ENCODE assay signal across 17 cellular contexts in the genomic region with DNA sequence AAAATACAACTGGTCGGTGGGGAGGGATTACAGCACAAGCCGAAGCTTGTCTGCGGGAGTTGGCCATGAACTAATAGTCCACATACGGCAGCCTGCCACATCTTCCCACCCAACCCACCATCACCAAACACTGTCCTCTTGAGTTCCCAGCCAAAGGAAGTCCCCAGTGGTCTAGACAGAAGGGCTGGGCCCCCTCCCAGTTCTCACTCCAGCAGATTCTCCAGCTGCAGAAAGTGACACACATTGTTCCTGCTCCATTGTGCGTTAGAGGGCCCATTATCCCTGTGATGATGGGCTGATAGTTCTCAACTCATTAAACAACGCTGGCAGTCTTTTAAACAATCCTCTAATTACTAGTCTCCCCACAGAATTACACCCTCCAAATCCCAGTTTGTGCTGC.
A peak's percentile ranks its signal among the peaks of the same experiment; 100 is the strongest.
DNase-seq lines count a peak whose midpoint lies in the region; TF ChIP-seq lines count a peak whose summit lies in the region.
"Had no signal": no experiment of that assay in that cellular context is flagged by ENCODE, and none has a peak within 500 bp of the region (broad histone marks: within the 10 kb centered on the region; RNA-seq: fewer than 3 reads in every experiment).

No MANE protein-coding gene starts in this region.

- peak overlapping the region; percentile 90; the same call in 1 of the 2 replicates for H3K27ac ChIP-seq in KMS-11
- H3K27ac ChIP-seq: GM23248, PC-9, SJCRH30 had no signal

- no peaks in the 10 kb centered on the region for H3K79me2 ChIP-seq in KMS-11 (ENCODE audit: insufficient read depth, low read depth)

- no peak overlapping the region; the same call in 1 of the 2 replicates for H3K9ac ChIP-seq in KMS-11
- H3K9ac ChIP-seq: GM23248 had no signal

- H3K4me3 ChIP-seq in KMS-11 (IDR thresholded peaks at IDR 0.05; ENCODE audit: insufficient read depth, low read depth, low read length) = no peak overlapping the region
- H3K4me3 ChIP-seq: GM12878, GM23248, PC-9, SJCRH30 had no signal

- TF ChIP-seq CTCF in KMS-11 (conservative IDR thresholded peaks at IDR 0.05; ENCODE audit: low read depth, low read length) = no peak
- no peak for TF ChIP-seq CTCF in progenitor cell of endocrine pancreas (IDR thresholded peaks at IDR 0.05; ENCODE audit: unreplicated experiment)
- no peak for TF ChIP-seq CTCF in GM10248 (IDR thresholded peaks at IDR 0.05; ENCODE audit: control extremely low read depth, extremely low read depth, low read depth, missing control alignments)

- H3K27ac Mint-ChIP-seq in progenitor cell of endocrine pancreas = peak overlapping the region; percentile 96

- peaks cover 42% of the 10 kb centered on the region for H3K4me1 ChIP-seq in KMS-11 (ENCODE audit: low read depth, poor library complexity, severe bottlenecking)
- H3K4me1 ChIP-seq: SJCRH30 had no signal

- H3K27me3 ChIP-seq in KMS-11 (ENCODE audit: insufficient read depth, low read depth) = no peaks in the 10 kb centered on the region
- H3K27me3 ChIP-seq: SJCRH30 had no signal

- CTCF ChIA-PET in GM10248 (lab: Yijun Ruan, JAX) = interaction anchor here (1.4 kb wide), 1 partner anchor 28 kb away, joined by 3 read pairs; no protein-coding TSS in a partner anchor

- no peaks in the 10 kb centered on the region for H3K36me3 ChIP-seq in KMS-11 (ENCODE audit: insufficient read depth)
- H3K36me3 ChIP-seq: SJCRH30 had no signal

- H2AFZ ChIP-seq in KMS-11 (ENCODE audit: low read depth) = peak overlapping the region; percentile 64; the same call in 1 of the 2 replicates
- H2AFZ ChIP-seq: GM23248, PC-9 had no signal

- no peaks in the 10 kb centered on the region for H4K20me1 ChIP-seq in KMS-11 (ENCODE audit: insufficient read depth)

- H3K27me3 Mint-ChIP-seq in progenitor cell of endocrine pancreas = no peaks in the 10 kb centered on the region

- POLR2A ChIA-PET in GM10248 (lab: Yijun Ruan, JAX) = no interaction called here

- peaks cover 63% of the 10 kb centered on the region for H3K4me1 Mint-ChIP-seq in progenitor cell of endocrine pancreas (ENCODE audit: low read depth)

- no peaks in the 10 kb centered on the region for H3K9me3 Mint-ChIP-seq in progenitor cell of endocrine pancreas (ENCODE audit: low read depth)

- peak; percentile 65 for DNase-seq in NCI-H69 (lab: John Stamatoyannopoulos, UW)
- peak; percentile 63 for DNase-seq in islet precursor cell
- no peak for DNase-seq in progenitor cell of endocrine pancreas (ENCODE audit: low spot score, unreplicated experiment)
- no peak for DNase-seq in DMS 273 (lab: John Stamatoyannopoulos, UW; ENCODE audit: unreplicated experiment)
- no peak for DNase-seq in GM10248 (ENCODE audit: extremely low spot score)
- no peak for DNase-seq in NCI-H128 (lab: John Stamatoyannopoulos, UW; ENCODE audit: unreplicated experiment)
- DNase-seq: AML-193, DND-41, GM23248, NCI-H1048, NCI-H187, NCI-H446 treated with DMSO at 0.1 percent for 48 hours, NCI-H82, PC-9, SJCRH30 had no signal

- peak overlapping the region; percentile 77 for H3K4me2 ChIP-seq in KMS-11
- H3K4me2 ChIP-seq: PC-9 had no signal

- H3K4me3 Mint-ChIP-seq in progenitor cell of endocrine pancreas (ENCODE audit: low read depth) = no peak overlapping the region

- H3K36me3 Mint-ChIP-seq in progenitor cell of endocrine pancreas (ENCODE audit: insufficient read depth) = no peaks in the 10 kb centered on the region

Comparison
In these comparisons a context has a peak if more than half of its experiments do, and no peak if none do; other contexts are left out.
1. DNase-seq: peak in NCI-H69 (single experiment) and islet precursor cell (single experiment); none in progenitor cell of endocrine pancreas (single experiment), DMS 273 (single experiment), GM10248 (single experiment) and NCI-H128 (single experiment).